1 cellular context compared by ENCODE assay signal in the genomic region with DNA sequence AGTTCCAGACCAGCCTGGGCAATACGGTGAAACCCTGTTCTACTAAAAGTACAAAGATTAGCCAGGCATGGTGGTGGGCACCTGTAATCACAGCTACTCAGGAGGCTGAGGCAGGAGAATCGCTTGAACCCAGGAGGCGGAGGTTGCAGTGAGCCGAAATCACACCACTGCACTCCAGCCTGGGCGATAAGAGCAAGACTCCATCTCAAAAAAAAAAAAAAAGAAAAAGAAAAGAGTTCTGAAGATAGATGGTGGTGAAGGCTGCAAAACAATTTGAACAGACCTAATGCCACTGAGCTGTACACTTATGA. TPM values are rescaled to one million over a fixed set of nuclear protein-coding genes. Genes with fewer than 3 reads are reported as not detected.
"Had no signal": no experiment of that assay in that cellular context is flagged by ENCODE, and none has a peak within 500 bp of the region (broad histone marks: within the 10 kb centered on the region; RNA-seq: fewer than 3 reads in every experiment).

No MANE protein-coding gene starts in this region.

RNA-seq across cellular contexts. Expression of a gene that starts 26.5 kb away (rescaled TPM):
- total RNA-seq: T-helper 2 cell treated with Interferon-gamma antibody and Interleukin-4, amounts not matched to agents 100 ng/mL and 5 ng/mL, for 36 hours had no signal
